In genomic region chr4:5788144-5788543, GRCh38 we compare ENCODE assay signal across 23 cellular contexts.
DNase-seq lines count a peak whose midpoint lies in the region; FAIRE-seq and TF ChIP-seq lines count a peak whose summit lies in the region.
"Had no signal": no experiment of that assay in that cellular context is flagged by ENCODE, and none has a peak within 500 bp of the region (broad histone marks: within the 10 kb centered on the region; RNA-seq: fewer than 3 reads in every experiment).

No MANE protein-coding gene starts in this region.

- no peaks in the 10 kb centered on the region for H3K9me3 ChIP-seq in kidney (ENCODE audit: control insufficient read depth in 1 of 2, low read length in 2 of 2)
- H3K9me3 ChIP-seq: Peyer's patch, SJCRH30 had no signal

- H3K9me3 Mint-ChIP-seq in HFFc6 (no peaks in the 10 kb centered on the region), type B pancreatic cell (no peaks in the 10 kb centered on the region)
- H3K9me3 Mint-ChIP-seq: CD4-positive, alpha-beta T cell had no signal

- TF ChIP-seq CTCF in HFFc6 (IDR thresholded peaks at IDR 0.05) (no peak), kidney (IDR thresholded peaks at IDR 0.05; ENCODE audit: borderline replicate concordance, extremely low read depth, insufficient read depth) (no peak), type B pancreatic cell (conservative IDR thresholded peaks at IDR 0.05) (no peak), GM13976 (IDR thresholded peaks at IDR 0.05; ENCODE audit: borderline replicate concordance, control extremely low read depth, extremely low read depth, insufficient read depth, missing control alignments) (no peak)

- H3K27me3 Mint-ChIP-seq in HFFc6 (ENCODE audit: insufficient read depth) = peaks cover 3% of the 10 kb centered on the region; the same call in 1 of the 2 replicates
- H3K27me3 Mint-ChIP-seq in type B pancreatic cell = no peaks in the 10 kb centered on the region
- H3K27me3 Mint-ChIP-seq: CD4-positive, alpha-beta T cell had no signal

- no peak for TF ChIP-seq POLR2A in GM12891 (IDR thresholded peaks at IDR 0.05; ENCODE audit: low read depth, low read length)

- in situ Hi-C loops in GM13976 (cut with MboI; ENCODE audit: low sequenced_read_pairs, unreplicated experiment) = no loop called here

- peaks cover 15 to 39% of the 10 kb centered on the region in 2 donors for H3K36me3 ChIP-seq in kidney (ENCODE audit: control insufficient read depth in 1 of 2, insufficient read depth in 2 of 2, low read length in 2 of 2)

- intact Hi-C loops in kidney (cut with DNase I) = no loop called here

- peaks cover 2 to 7% of the 10 kb centered on the region in 2 donors for H3K4me1 ChIP-seq in kidney (ENCODE audit: control insufficient read depth in 1 of 2, insufficient read depth in 1 of 2, low read depth in 1 of 2, low read length in 2 of 2)
- H3K4me1 ChIP-seq: Peyer's patch, SJCRH30 had no signal

- H3K4me3 ChIP-seq in kidney (ENCODE audit: low read length in 2 of 2) = no peak overlapping the region
- H3K4me3 ChIP-seq: K562, Peyer's patch, SJCRH30 had no signal

- H3K4me1 Mint-ChIP-seq in HFFc6 (ENCODE audit: low read depth) (peaks cover 37% of the 10 kb centered on the region), type B pancreatic cell (ENCODE audit: unreplicated experiment) (no peaks in the 10 kb centered on the region)

- H3K4me3 Mint-ChIP-seq in HFFc6 (no peak overlapping the region), type B pancreatic cell (no peak overlapping the region)
- H3K4me3 Mint-ChIP-seq: CD4-positive, alpha-beta T cell had no signal

- no peak overlapping the region for H3K9ac ChIP-seq in kidney (ENCODE audit: low read length in 2 of 2)

- no peak for DNase-seq in GM12891 (ENCODE audit: insufficient read length, low spot score)
- no peak for DNase-seq in HFFc6
- peak; percentile 10 for DNase-seq in kidney
- peak; percentile 16 for DNase-seq in type B pancreatic cell (ENCODE audit: extremely low spot score, unreplicated experiment)
- no peak for DNase-seq in SW 1271 (lab: John Stamatoyannopoulos, UW)
- no peak for DNase-seq in GM13976 (ENCODE audit: low spot score)
- DNase-seq in retina = no peak
- DNase-seq: CD4-positive, alpha-beta T cell; COR-L47; DMS79; H7; MM.1S; NCI-H1092 treated with DMSO at 0.1 percent for 48 hours; NCI-H1436 treated with DMSO at 0.1 percent for 48 hours; NCI-H1930; NCI-H226; NCI-H510A treated with DMSO at 0.1 percent for 48 hours; NCI-H82; Peyer's patch; SJCRH30 had no signal

- H3K27ac Mint-ChIP-seq in HFFc6 = peak overlapping the region; percentile 30; the same call in 1 of the 2 replicates
- H3K27ac Mint-ChIP-seq in type B pancreatic cell = no peak overlapping the region
- H3K27ac Mint-ChIP-seq: CD4-positive, alpha-beta T cell had no signal

- no peak for FAIRE-seq in GM12891 (lab: Jason Lieb, UNC)
- no peak for FAIRE-seq in kidney (lab: Jason Lieb, UNC)
- FAIRE-seq: HepG2, K562 had no signal

- H3K27ac ChIP-seq in kidney (ENCODE audit: low read depth in 2 of 2, low read length in 2 of 2) = no peak overlapping the region
- H3K27ac ChIP-seq: HL-60, Peyer's patch, SJCRH30 had no signal

- H3K36me3 Mint-ChIP-seq in HFFc6 (ENCODE audit: low read depth) (peaks cover 54% of the 10 kb centered on the region), type B pancreatic cell (peaks cover 41% of the 10 kb centered on the region)

TF ChIP-seq in GM12891, 5 proteins besides CTCF, POLR2A, EP300 and RAD21:
- TF ChIP-seq POU2F2 (IDR thresholded peaks at IDR 0.05; ENCODE audit: low read depth, low read length) = no peak
- peak; percentile 79 for TF ChIP-seq SPI1 (IDR thresholded peaks at IDR 0.05; ENCODE audit: low read depth, low read length)
- TF ChIP-seq PAX5 (IDR thresholded peaks at IDR 0.05; ENCODE audit: insufficient read depth, low read length, severe bottlenecking) = no peak
- no peak for TF ChIP-seq POLR2AphosphoS5 (IDR thresholded peaks at IDR 0.05; ENCODE audit: low read depth, low read length)

Comparison
In these comparisons a context has a peak if more than half of its experiments do, and no peak if none do; other contexts are left out.
1. DNase-seq: peak in kidney (single experiment) and type B pancreatic cell (single experiment); none in GM12891 (single experiment), HFFc6 (single experiment), SW 1271 (0 of 2), GM13976 (single experiment) and retina (single experiment).